ENCODE assay signal across 8 cellular contexts in the genomic region with DNA sequence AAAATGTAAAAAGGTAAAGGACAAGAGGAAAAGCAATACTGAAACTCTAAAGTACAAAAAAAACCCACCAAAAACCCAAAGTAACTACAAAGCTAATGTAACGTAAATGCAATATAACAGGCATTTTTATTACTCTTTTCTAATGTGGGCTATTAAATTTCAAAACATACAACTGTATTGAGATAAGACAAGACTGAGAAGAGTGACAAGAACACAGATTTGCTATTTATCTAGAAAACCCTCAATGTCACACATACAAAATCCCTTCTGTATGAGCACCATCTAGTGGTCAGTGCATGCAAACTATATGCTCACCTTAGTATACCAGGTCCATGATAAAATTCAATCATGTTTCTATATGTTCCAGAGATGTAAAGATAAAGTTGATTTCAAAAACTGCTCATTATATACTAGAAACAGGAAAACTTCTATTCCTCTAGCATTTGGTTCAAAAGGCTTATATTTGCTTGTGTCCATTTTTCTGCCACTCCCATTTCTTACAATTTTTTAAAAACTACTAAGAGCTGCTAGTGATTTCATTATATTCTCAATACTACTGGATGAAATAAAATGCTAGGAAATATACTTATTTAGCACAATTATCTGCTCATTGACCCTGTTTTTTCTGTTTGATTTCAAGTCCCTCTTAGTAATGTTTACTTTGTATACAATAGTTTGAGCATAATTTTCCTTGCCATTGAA.
DNase-seq lines count a peak whose midpoint lies in the region; ATAC-seq and TF ChIP-seq lines count a peak whose summit lies in the region.

No MANE protein-coding gene starts in this region.

- TF ChIP-seq CTCF in A673 (conservative IDR thresholded peaks at IDR 0.05; ENCODE audit: low read depth, low read length), result peak; percentile 87
- peak; percentile 71 to 82 for TF ChIP-seq CTCF in right atrium auricular region (IDR thresholded peaks at IDR 0.05)

- H3K4me3 ChIP-seq in A673 (ENCODE audit: low read depth, low read length, poor library complexity, severe bottlenecking), result no peak overlapping the region
- no peak overlapping the region for H3K4me3 ChIP-seq in right atrium auricular region
- H3K4me3 ChIP-seq in skeletal muscle cell (ENCODE audit: low read depth, low read length), result no peak overlapping the region

- CTCF ChIA-PET in A673 (lab: Charles Lee), result no interaction called here

- H3K4me1 ChIP-seq in A673 (ENCODE audit: insufficient read depth, low read length, poor library complexity, severe bottlenecking) (peaks cover 5% of the 10 kb centered on the region), right atrium auricular region (peaks cover 0 to 12% of the 10 kb centered on the region in 2 donors)

- POLR2A ChIA-PET in A673 (lab: Charles Lee; ENCODE audit: low non-redundant PET), result no interaction called here

- H3K27ac ChIP-seq in A673 (ENCODE audit: low read depth, low read length, poor library complexity, severe bottlenecking), result no peak overlapping the region
- H3K27ac ChIP-seq in right atrium auricular region, result no peak overlapping the region

- no peaks in the 10 kb centered on the region for H3K27me3 ChIP-seq in A673 (replicated peaks; ENCODE audit: insufficient read depth, low read depth, low read length, poor library complexity)
- no peaks in the 10 kb centered on the region for H3K27me3 ChIP-seq in right atrium auricular region

- H3K9me3 ChIP-seq in A673 (ENCODE audit: low read depth, low read length, poor library complexity, severe bottlenecking) (no peaks in the 10 kb centered on the region), right atrium auricular region (no peaks in the 10 kb centered on the region)

- intact Hi-C loops in A673 (cut with micrococcal nuclease; ENCODE audit: unreplicated experiment), result loop anchor here (2.0 to 10.0 kb wide), 4 partner anchors 132 to 582 kb away; no protein-coding TSS in a partner anchor

- no TSS peak for BruUV-seq in A673 (replicated peaks; lab: Mats Ljungman, UMichigan)

- peak; percentile 74 for ATAC-seq in HG03378 (IDR thresholded peaks at IDR 0.05; ENCODE audit: unreplicated experiment)
- ATAC-seq in GM19467 (IDR thresholded peaks at IDR 0.05; ENCODE audit: unreplicated experiment), result no peak

- H3K36me3 ChIP-seq in A673 (ENCODE audit: insufficient read depth, low read length, poor library complexity, severe bottlenecking) (no peaks in the 10 kb centered on the region), right atrium auricular region (no peaks in the 10 kb centered on the region)

- DNase-seq in A673 (ENCODE audit: low spot score), result peak; percentile 81
- DNase-seq in GDM1 (lab: John Stamatoyannopoulos, UW), result peak; percentile 2
- peak; percentile 4 for DNase-seq in NCI-H524 treated with DMSO at 0.1 percent for 48 hours (lab: John Stamatoyannopoulos, UW)
- peak; percentile 23 for DNase-seq in amniotic stem cell (lab: John Stamatoyannopoulos, UW)
- no peak for DNase-seq in right atrium auricular region (ENCODE audit: low spot score)
- DNase-seq in skeletal muscle cell (ENCODE audit: low read depth), result peak; percentile 25
